ENCODE assay signal across 8 cellular contexts in the genomic region with DNA sequence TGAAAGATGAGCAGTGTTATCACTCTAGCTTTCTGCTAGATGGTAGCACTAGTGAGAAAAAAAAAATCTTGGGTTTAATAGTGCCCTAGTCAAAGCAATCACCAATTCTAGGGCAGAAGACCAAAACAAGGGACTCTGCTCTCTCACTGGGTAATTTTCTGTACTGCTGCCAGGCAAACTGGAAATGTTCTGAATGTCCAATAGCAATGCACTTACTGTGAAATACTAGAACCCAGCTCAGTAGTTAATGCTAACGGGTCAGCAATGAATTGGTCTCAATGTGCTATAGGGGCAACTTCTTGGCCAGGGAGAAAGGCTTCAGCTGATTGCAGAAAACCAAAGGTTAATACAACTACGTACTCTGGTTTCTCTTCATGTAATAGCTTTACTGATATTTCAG. TPM values are rescaled to one million over a fixed set of nuclear protein-coding genes. Genes with fewer than 3 reads are reported as not detected.
A peak's percentile ranks its signal among the peaks of the same experiment; 100 is the strongest.
DNase-seq lines count a peak whose midpoint lies in the region; ATAC-seq, FAIRE-seq and TF ChIP-seq lines count a peak whose summit lies in the region.

No MANE protein-coding gene starts in this region.

- H3K27ac Mint-ChIP-seq in effector memory CD8-positive, alpha-beta T cell = peak overlapping the region; percentile 5 to 65
- H3K27ac Mint-ChIP-seq in nephron progenitor cell = peak overlapping the region; percentile 29

- DNase-seq in Ammon's horn (ENCODE audit: low spot score) (peak; percentile 50), NAMALWA (ENCODE audit: low spot score) (peak; percentile 40), nephron progenitor cell (no peak), pancreas (no peak), NCI-H2081 (lab: John Stamatoyannopoulos, UW) (no peak), D721Med (ENCODE audit: insufficient read length, low spot score) (no peak), RCC 7860 (ENCODE audit: low spot score) (no peak)
- no peak for DNase-seq in effector memory CD8-positive, alpha-beta T cell

- H3K9me3 Mint-ChIP-seq in effector memory CD8-positive, alpha-beta T cell = no peaks in the 10 kb centered on the region
- no peaks in the 10 kb centered on the region for H3K9me3 Mint-ChIP-seq in nephron progenitor cell

- FAIRE-seq in pancreas (lab: Jason Lieb, UNC) = no peak
- FAIRE-seq in D721Med (lab: Jason Lieb, UNC) = no peak
- no peak for FAIRE-seq in RCC 7860 (lab: Jason Lieb, UNC)

- intact Hi-C loops in pancreas (cut with DNase I) = no loop called here

- H3K4me1 Mint-ChIP-seq in effector memory CD8-positive, alpha-beta T cell (ENCODE audit: low read depth in 2 of 2) = peaks cover 15 to 43% of the 10 kb centered on the region in 2 donors
- peaks cover 51% of the 10 kb centered on the region for H3K4me1 Mint-ChIP-seq in nephron progenitor cell

- no peak for TF ChIP-seq CTCF in nephron progenitor cell (IDR thresholded peaks at IDR 0.05)
- no peak for TF ChIP-seq CTCF in pancreas (IDR thresholded peaks at IDR 0.05)
- no peak for TF ChIP-seq CTCF in D721Med (IDR thresholded peaks at IDR 0.05; ENCODE audit: insufficient read depth, missing control alignments)

- H3K27ac ChIP-seq in pancreas = peak overlapping the region in 2 of 4 donors; percentile 90 to 97

- no peaks in the 10 kb centered on the region for H3K27me3 ChIP-seq in pancreas

- no peaks in the 10 kb centered on the region for H3K36me3 ChIP-seq in pancreas

- H3K4me1 ChIP-seq in pancreas = peaks cover 5 to 29% (median 21%) of the 10 kb centered on the region in 3 donors

- H3K9me3 ChIP-seq in pancreas = no peaks in the 10 kb centered on the region

- 5 to 6% methylated on average over 2 of the region's 2 CpGs for WGBS in pancreas, 2 donors

- ATAC-seq in effector memory CD8-positive, alpha-beta T cell (replicated peaks) = no peak
- ATAC-seq in pancreas = no peak

- H3K27me3 Mint-ChIP-seq in effector memory CD8-positive, alpha-beta T cell = no peaks in the 10 kb centered on the region
- H3K27me3 Mint-ChIP-seq in nephron progenitor cell (ENCODE audit: low read depth, poor library complexity) = peaks cover 4% of the 10 kb centered on the region

- peak overlapping the region in 2 of 4 donors; percentile 54 to 60 for H3K4me3 ChIP-seq in pancreas

- peak overlapping the region; percentile 36 to 98 for H3K4me3 Mint-ChIP-seq in effector memory CD8-positive, alpha-beta T cell
- H3K4me3 Mint-ChIP-seq in nephron progenitor cell = peak overlapping the region; percentile 96

- peaks cover 17% of the 10 kb centered on the region for H3K36me3 Mint-ChIP-seq in effector memory CD8-positive, alpha-beta T cell (ENCODE audit: insufficient read depth)
- peaks cover 15% of the 10 kb centered on the region for H3K36me3 Mint-ChIP-seq in nephron progenitor cell (ENCODE audit: low read depth)

RNA-seq across cellular contexts. Expression of gene ATF7, which starts 2.2 kb away (rescaled TPM):
- total RNA-seq in pancreas = 10 to 100 TPM; 13.5 to 31.5 (median 19.6) TPM
- polyA plus RNA-seq in pancreas = 10 to 100 TPM; 11.6 to 17.3 TPM

RNA-seq across cellular contexts. Expression of gene ATP5MC2, which starts 51.9 kb away (rescaled TPM):
- 100 to 1,000 TPM; 134 to 229 (median 180) TPM for total RNA-seq in pancreas
- 100 to 1,000 TPM; 246 to 350 TPM for polyA plus RNA-seq in pancreas

Comparison
In these comparisons a context has a peak if more than half of its experiments do, and no peak if none do; other contexts are left out.
1. DNase-seq: peak in Ammon's horn (single experiment) and NAMALWA (single experiment); none in effector memory CD8-positive, alpha-beta T cell (0 of 3), nephron progenitor cell (single experiment), pancreas (0 of 6), NCI-H2081 (0 of 2), D721Med (single experiment) and RCC 7860 (single experiment).